ENCODE assay signal across 1 cellular context in the genomic region with DNA sequence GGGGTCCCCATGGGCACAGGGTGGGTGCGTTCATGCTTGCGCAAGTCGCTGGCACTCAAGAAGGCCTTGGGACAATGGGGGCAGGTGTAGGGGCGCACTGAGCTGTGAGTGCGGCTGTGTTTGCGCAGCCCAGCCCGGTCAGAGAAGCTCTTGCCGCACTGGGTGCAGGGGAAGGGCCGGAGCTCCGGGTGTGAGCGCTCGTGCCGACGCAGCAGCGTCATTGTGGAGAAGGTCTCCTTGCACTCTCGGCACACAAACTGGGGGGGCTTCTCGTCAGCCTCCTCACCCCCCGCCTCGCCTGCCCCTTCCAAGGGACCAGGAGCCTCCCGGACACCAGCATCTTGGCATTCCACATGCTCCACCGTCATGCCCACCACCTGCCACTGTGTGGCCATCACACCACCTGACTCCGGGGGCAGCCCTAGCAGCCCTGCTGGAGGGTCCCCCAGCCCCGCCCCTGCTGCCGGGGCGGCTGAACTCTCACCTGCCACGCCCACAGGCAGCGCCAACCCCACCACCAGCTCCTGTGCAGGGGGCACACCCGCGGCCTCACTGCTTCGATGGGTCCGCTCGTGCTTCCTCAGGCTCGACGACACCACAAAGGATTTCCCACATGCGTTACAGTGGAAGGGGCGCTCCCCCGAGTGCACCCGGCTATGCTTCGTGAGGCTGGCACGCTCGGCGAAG.
A peak's percentile ranks its signal among the peaks of the same experiment; 100 is the strongest.
TF ChIP-seq lines count a peak whose summit lies in the region.

No MANE protein-coding gene starts in this region.

TF ChIP-seq in HepG2, 621 proteins besides CTCF, POLR2A, EP300 and RAD21:
- TF ChIP-seq ONECUT2 (CRISPR knock-in tag; IDR thresholded peaks at IDR 0.05) (no peak), CENPX (CRISPR knock-in tag; IDR thresholded peaks at IDR 0.05) (no peak), DDIT3 (CRISPR knock-in tag; IDR thresholded peaks at IDR 0.05) (no peak), ZFX (CRISPR knock-in tag; IDR thresholded peaks at IDR 0.05; ENCODE audit: low read depth) (no peak), ZKSCAN1 (IDR thresholded peaks at IDR 0.05; ENCODE audit: low read length) (no peak), ESRRA (CRISPR knock-in tag; IDR thresholded peaks at IDR 0.05; ENCODE audit: low read depth) (no peak), RBFOX2 (IDR thresholded peaks at IDR 0.05; ENCODE audit: low read depth, low read length) (0 out of 2 replicates have a peak, but pooled peaks have one; percentile 14)
- TF ChIP-seq, protein P1, sequence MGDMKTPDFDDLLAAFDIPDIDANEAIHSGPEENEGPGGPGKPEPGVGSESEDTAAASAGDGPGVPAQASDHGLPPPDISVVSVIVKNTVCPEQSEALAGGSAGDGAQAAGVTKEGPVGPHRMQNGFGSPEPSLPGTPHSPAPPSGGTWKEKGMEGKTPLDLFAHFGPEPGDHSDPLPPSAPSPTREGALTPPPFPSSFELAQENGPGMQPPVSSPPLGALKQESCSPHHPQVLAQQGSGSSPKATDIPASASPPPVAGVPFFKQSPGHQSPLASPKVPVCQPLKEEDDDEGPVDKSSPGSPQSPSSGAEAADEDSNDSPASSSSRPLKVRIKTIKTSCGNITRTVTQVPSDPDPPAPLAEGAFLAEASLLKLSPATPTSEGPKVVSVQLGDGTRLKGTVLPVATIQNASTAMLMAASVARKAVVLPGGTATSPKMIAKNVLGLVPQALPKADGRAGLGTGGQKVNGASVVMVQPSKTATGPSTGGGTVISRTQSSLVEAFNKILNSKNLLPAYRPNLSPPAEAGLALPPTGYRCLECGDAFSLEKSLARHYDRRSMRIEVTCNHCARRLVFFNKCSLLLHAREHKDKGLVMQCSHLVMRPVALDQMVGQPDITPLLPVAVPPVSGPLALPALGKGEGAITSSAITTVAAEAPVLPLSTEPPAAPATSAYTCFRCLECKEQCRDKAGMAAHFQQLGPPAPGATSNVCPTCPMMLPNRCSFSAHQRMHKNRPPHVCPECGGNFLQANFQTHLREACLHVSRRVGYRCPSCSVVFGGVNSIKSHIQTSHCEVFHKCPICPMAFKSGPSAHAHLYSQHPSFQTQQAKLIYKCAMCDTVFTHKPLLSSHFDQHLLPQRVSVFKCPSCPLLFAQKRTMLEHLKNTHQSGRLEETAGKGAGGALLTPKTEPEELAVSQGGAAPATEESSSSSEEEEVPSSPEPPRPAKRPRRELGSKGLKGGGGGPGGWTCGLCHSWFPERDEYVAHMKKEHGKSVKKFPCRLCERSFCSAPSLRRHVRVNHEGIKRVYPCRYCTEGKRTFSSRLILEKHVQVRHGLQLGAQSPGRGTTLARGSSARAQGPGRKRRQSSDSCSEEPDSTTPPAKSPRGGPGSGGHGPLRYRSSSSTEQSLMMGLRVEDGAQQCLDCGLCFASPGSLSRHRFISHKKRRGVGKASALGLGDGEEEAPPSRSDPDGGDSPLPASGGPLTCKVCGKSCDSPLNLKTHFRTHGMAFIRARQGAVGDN (CRISPR knock-in tag; IDR thresholded peaks at IDR 0.05) = peak; percentile 23; the same call in 1 of the 2 replicates
TF ChIP-seq in HepG2: peak in this region for 2.
